In genomic region chr3:75078290-75078689, GRCh38 we compare ENCODE assay signal across 8 cellular contexts.
"Had no signal": no experiment of that assay in that cellular context is flagged by ENCODE, and none has a peak within 500 bp of the region (broad histone marks: within the 10 kb centered on the region; RNA-seq: fewer than 3 reads in every experiment).

No MANE protein-coding gene starts in this region.

- DNase-seq: H7, HFFc6, KG1 had no signal

- H3K36me3 Mint-ChIP-seq: IgD-negative memory B cell had no signal

- H3K4me3 Mint-ChIP-seq: GM23338, HFFc6, IgD-negative memory B cell had no signal

- H2AFZ ChIP-seq: GM23338 had no signal

- H3K4me2 ChIP-seq: GM23338 had no signal

- H3K27ac Mint-ChIP-seq: GM23338, HFFc6, IgD-negative memory B cell had no signal

- H3K9me3 Mint-ChIP-seq: GM23338 had no signal

- H3K36me3 ChIP-seq: HAP-1 had no signal

- H3K4me1 ChIP-seq: HAP-1 had no signal

- H3K4me3 ChIP-seq: GM23338, HAP-1 had no signal

- H3K4me1 Mint-ChIP-seq: GM23338, IgD-negative memory B cell had no signal

- ATAC-seq: GM23338, HCT116 had no signal

- H3K27ac ChIP-seq: HL-60 had no signal

- H3K9me3 ChIP-seq: HAP-1 had no signal
